ENCODE assay signal across 16 cellular contexts in the genomic region with DNA sequence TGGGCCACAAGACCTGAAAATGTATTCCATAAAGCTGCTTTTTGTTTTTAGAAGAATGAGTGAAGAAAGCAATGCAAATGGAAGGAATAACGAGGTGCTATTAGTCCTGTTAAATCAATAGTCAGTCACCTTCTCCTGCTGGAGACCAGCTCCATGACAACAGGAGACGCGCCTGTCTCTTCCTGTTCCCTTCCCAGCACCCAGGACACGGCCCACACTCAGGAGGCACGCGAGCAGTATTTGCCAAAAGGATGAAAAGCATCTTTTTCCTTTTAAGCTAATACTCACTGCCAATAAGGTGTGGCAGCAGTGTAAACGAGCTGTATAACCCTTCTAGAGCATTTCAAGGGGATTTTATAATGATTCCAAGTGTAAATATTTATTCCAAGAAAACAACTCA.
"Had no signal": no experiment of that assay in that cellular context is flagged by ENCODE, and none has a peak within 500 bp of the region (broad histone marks: within the 10 kb centered on the region; RNA-seq: fewer than 3 reads in every experiment).

No MANE protein-coding gene starts in this region.

- ATAC-seq: left lobe of liver had no signal

- H3K27me3 ChIP-seq: brain microvascular endothelial cell had no signal

- H3K27me3 Mint-ChIP-seq: activated CD4-positive, alpha-beta T cell treated with anti-CD3 and anti-CD28 coated beads, Interleukin-2, amount 10 ng/mL, durations not matched to agents 7 days and 5 days; activated naive CD8-positive, alpha-beta T cell treated with anti-CD3 and anti-CD28 coated beads, Interleukin-2, amount 10 ng/mL, durations not matched to agents 7 days and 5 days; dendritic cell treated with granulocyte-macrophage colony-stimulating factor and Interleukin-4, amounts not matched to agents 40 ng/mL and 50 ng/mL, for 4 days had no signal

- H3K4me1 Mint-ChIP-seq: activated CD4-positive, alpha-beta T cell treated with anti-CD3 and anti-CD28 coated beads, Interleukin-2, amount 10 ng/mL, durations not matched to agents 7 days and 5 days; activated naive CD8-positive, alpha-beta T cell treated with anti-CD3 and anti-CD28 coated beads, Interleukin-2, amount 10 ng/mL, durations not matched to agents 7 days and 5 days had no signal

- H3K4me3 Mint-ChIP-seq: activated CD4-positive, alpha-beta T cell treated with anti-CD3 and anti-CD28 coated beads, Interleukin-2, amount 10 ng/mL, durations not matched to agents 7 days and 5 days; activated naive CD8-positive, alpha-beta T cell treated with anti-CD3 and anti-CD28 coated beads, Interleukin-2, amount 10 ng/mL, durations not matched to agents 7 days and 5 days; activated T-helper 1 cell treated with anti-CD3 and anti-CD28 coated beads, Interleukin-12 subunit alpha, Interleukin-12 subunit beta, Interleukin-2, Interleukin-4 antibody, amounts not matched to agents 30 ng/mL and 10 ng/mL and 1 ng/mL, durations not matched to agents 14 hours and 24 hours and 36 hours; dendritic cell treated with granulocyte-macrophage colony-stimulating factor and Interleukin-4, amounts not matched to agents 40 ng/mL and 50 ng/mL, for 4 days had no signal

- H3K27ac Mint-ChIP-seq: activated CD4-positive, alpha-beta T cell treated with anti-CD3 and anti-CD28 coated beads, Interleukin-2, amount 10 ng/mL, durations not matched to agents 7 days and 5 days; activated naive CD8-positive, alpha-beta T cell treated with anti-CD3 and anti-CD28 coated beads, Interleukin-2, amount 10 ng/mL, durations not matched to agents 7 days and 5 days; activated T-helper 1 cell treated with anti-CD3 and anti-CD28 coated beads, Interleukin-12 subunit alpha, Interleukin-12 subunit beta, Interleukin-2, Interleukin-4 antibody, amounts not matched to agents 30 ng/mL and 10 ng/mL and 1 ng/mL, durations not matched to agents 14 hours and 24 hours and 36 hours; dendritic cell treated with granulocyte-macrophage colony-stimulating factor and Interleukin-4, amounts not matched to agents 40 ng/mL and 50 ng/mL, for 4 days had no signal

- DNase-seq: activated CD4-positive, alpha-beta T cell treated with anti-CD3 and anti-CD28 coated beads, Interleukin-2, amount 10 ng/mL, durations not matched to agents 7 days and 5 days; activated CD4-positive, CD25-positive, alpha-beta regulatory T cell; activated CD8-positive, alpha-beta memory T cell treated with anti-CD3 and anti-CD28 coated beads, Interleukin-2, amount 50 U/mL, for 48 hours; activated naive CD4-positive, alpha-beta T cell; activated naive CD8-positive, alpha-beta T cell treated with anti-CD3 and anti-CD28 coated beads, Interleukin-2, amount 10 ng/mL, durations not matched to agents 7 days and 5 days; brain microvascular endothelial cell; foreskin melanocyte; islet precursor cell; mesenchymal stem cell; stimulated activated CD4-positive, alpha-beta T cell treated with anti-CD3 and anti-CD28 coated beads, Interleukin-4, amount 100 ng/mL, for 1 hour; stimulated activated naive CD4-positive, alpha-beta T cell treated with Interleukin-2 at 50 U/mL for 16 hours; SW 1271 had no signal

- H3K27ac ChIP-seq: brain microvascular endothelial cell, epithelial cell of prostate had no signal

- H3K9me3 Mint-ChIP-seq: activated CD4-positive, alpha-beta T cell treated with anti-CD3 and anti-CD28 coated beads, Interleukin-2, amount 10 ng/mL, durations not matched to agents 7 days and 5 days; activated naive CD8-positive, alpha-beta T cell treated with anti-CD3 and anti-CD28 coated beads, Interleukin-2, amount 10 ng/mL, durations not matched to agents 7 days and 5 days; activated T-helper 1 cell treated with anti-CD3 and anti-CD28 coated beads, Interleukin-12 subunit alpha, Interleukin-12 subunit beta, Interleukin-2, Interleukin-4 antibody, amounts not matched to agents 30 ng/mL and 10 ng/mL and 1 ng/mL, durations not matched to agents 14 hours and 24 hours and 36 hours; dendritic cell treated with granulocyte-macrophage colony-stimulating factor and Interleukin-4, amounts not matched to agents 40 ng/mL and 50 ng/mL, for 4 days had no signal
